ENCODE assay signal across 24 cellular contexts in genomic region chr21:42815217-42815616, GRCh38.
DNase-seq lines count a peak whose midpoint lies in the region; ATAC-seq, FAIRE-seq and TF ChIP-seq lines count a peak whose summit lies in the region.
"Had no signal": no experiment of that assay in that cellular context is flagged by ENCODE, and none has a peak within 500 bp of the region (broad histone marks: within the 10 kb centered on the region; RNA-seq: fewer than 3 reads in every experiment).

No MANE protein-coding gene starts in this region.

- TF ChIP-seq CTCF in GM23338 (conservative IDR thresholded peaks at IDR 0.05; ENCODE audit: low read depth in 2 of 2): no peak
- no peak for TF ChIP-seq CTCF in psoas muscle (IDR thresholded peaks at IDR 0.05)

- H4K20me1 ChIP-seq in GM23338 (replicated peaks; ENCODE audit: insufficient read depth): no peaks in the 10 kb centered on the region

- peaks cover 16% of the 10 kb centered on the region for H3K4me1 Mint-ChIP-seq in GM23338

- H3K27me3 ChIP-seq in GM23338 (ENCODE audit: insufficient read depth): no peaks in the 10 kb centered on the region
- peaks cover 0 to 6% (median 3%) of the 10 kb centered on the region in 3 donors for H3K27me3 ChIP-seq in psoas muscle (ENCODE audit: insufficient read depth in 3 of 3, low read length in 2 of 3)

- peaks cover 4% of the 10 kb centered on the region for H3K27me3 Mint-ChIP-seq in GM23338 (ENCODE audit: insufficient read depth, low read depth, poor library complexity)

- H3K36me3 ChIP-seq in GM23338 (ENCODE audit: insufficient read depth) (peaks cover 24% of the 10 kb centered on the region), psoas muscle (ENCODE audit: insufficient read depth in 1 of 2, low read depth in 1 of 2) (no peaks in the 10 kb centered on the region)

- DNase-seq in DMS53 (lab: John Stamatoyannopoulos, UW): peak; percentile 49
- DNase-seq in DMS53 treated with DMSO at 0.1 percent for 48 hours (lab: John Stamatoyannopoulos, UW; ENCODE audit: unreplicated experiment): no peak
- peak; percentile 44 for DNase-seq in GM23338 (ENCODE audit: low spot score)
- peak; percentile 49 for DNase-seq in OCI-M1 (lab: John Stamatoyannopoulos, UW)
- no peak for DNase-seq in frontal cortex (ENCODE audit: low spot score in 2 of 2)
- no peak for DNase-seq in psoas muscle
- DNase-seq in sciatic nerve (ENCODE audit: low spot score): no peak
- DNase-seq: 8988T; Calu3; CD4-positive, alpha-beta memory T cell; DND-41; GDM1; GM23248; HCEC 1CT; NCI-H1105 treated with DMSO at 0.1 percent for 48 hours; NCI-H1694; NCI-H2107; NCI-H526 treated with DMSO at 0.1 percent for 48 hours; NK-92 treated with Interleukin-12 subunit alpha and Interleukin-12 subunit beta, amount 100 ng/mL, for 24 hours; RPMI8226; SHP77 treated with DMSO at 0.1 percent for 48 hours; SK-N-SH; T-cell had no signal

- peak; percentile 66 for FAIRE-seq in frontal cortex (lab: Jason Lieb, UNC)

- H3K4me1 ChIP-seq in GM23338 (ENCODE audit: insufficient read depth): peaks cover 4% of the 10 kb centered on the region; the same call in 1 of the 2 replicates
- H3K4me1 ChIP-seq in psoas muscle: no peaks in the 10 kb centered on the region

- no peaks in the 10 kb centered on the region for H3K9me3 ChIP-seq in psoas muscle

- H3K4me3 ChIP-seq in GM23338 (no peak overlapping the region), psoas muscle (no peak overlapping the region)
- H3K4me3 ChIP-seq: GM23248 had no signal

- H3F3A ChIP-seq in GM23338 (replicated peaks; ENCODE audit: low read depth): no peaks in the 10 kb centered on the region

- H3K9me2 ChIP-seq in GM23338 (ENCODE audit: insufficient read depth): no peaks in the 10 kb centered on the region
- H3K9me2 ChIP-seq: SK-N-SH had no signal

- no peak overlapping the region for H3K4me2 ChIP-seq in GM23338
- H3K4me2 ChIP-seq: SK-N-SH had no signal

- no peaks in the 10 kb centered on the region for H3K79me2 ChIP-seq in GM23338 (replicated peaks; ENCODE audit: insufficient read depth)

- peaks cover 48% of the 10 kb centered on the region for H3K9me3 Mint-ChIP-seq in GM23338
- H3K9me3 Mint-ChIP-seq: T-cell had no signal

- 82 to 89% (median 86%) methylated on average over 1 of the region's 1 CpG for whole genome bisulfite sequencing in psoas muscle, 3 donors

- H2AFZ ChIP-seq in GM23338: no peak overlapping the region
- H2AFZ ChIP-seq: GM23248 had no signal

- ATAC-seq in GM23338 (no peak), psoas muscle (no peak), sciatic nerve (no peak), HG02938 (IDR thresholded peaks at IDR 0.05; ENCODE audit: unreplicated experiment) (no peak)
- ATAC-seq: T-cell had no signal

- intact Hi-C loops in psoas muscle (cut with DNase I): loop anchor here (5.0 to 10.0 kb wide), 4 partner anchors 52 to 223 kb away; partner anchors contain the start of gene PDE9A (in 1 of the 2)
- intact Hi-C loops in sciatic nerve (cut with DNase I): loop anchor here (5.0 kb wide), 1 partner anchor 223 kb away; no protein-coding TSS in a partner anchor

- peaks cover 30% of the 10 kb centered on the region for H3K36me3 Mint-ChIP-seq in GM23338 (ENCODE audit: low read depth)
- H3K36me3 Mint-ChIP-seq: CD4-positive, alpha-beta memory T cell; T-cell had no signal

- H3K27ac ChIP-seq in GM23338 (ENCODE audit: low read depth) (no peak overlapping the region), psoas muscle (no peak overlapping the region)
- H3K27ac ChIP-seq: GM23248 had no signal

- no peak overlapping the region for H3K27ac Mint-ChIP-seq in GM23338
- H3K27ac Mint-ChIP-seq: T-cell had no signal

- no peak overlapping the region for H3K4me3 Mint-ChIP-seq in GM23338
- H3K4me3 Mint-ChIP-seq: CD4-positive, alpha-beta memory T cell; T-cell had no signal

TF ChIP-seq in GM23338, 12 proteins besides CTCF, POLR2A, EP300 and RAD21 (continues in another document):
- TF ChIP-seq POLR2AphosphoS5 (IDR thresholded peaks at IDR 0.05; ENCODE audit: low read depth) (no peak), ZNF331 (CRISPR knock-in tag; IDR thresholded peaks at IDR 0.05; ENCODE audit: low read depth) (no peak), CREB1 (CRISPR knock-in tag; IDR thresholded peaks at IDR 0.05; ENCODE audit: low read depth) (no peak), EZH2phosphoT487 (IDR thresholded peaks at IDR 0.05; ENCODE audit: unreplicated experiment) (no peak), NANOG (IDR thresholded peaks at IDR 0.05; ENCODE audit: borderline replicate concordance) (no peak), STAT1 (IDR thresholded peaks at IDR 0.05; ENCODE audit: unreplicated experiment) (no peak), ZNF114 (CRISPR knock-in tag; IDR thresholded peaks at IDR 0.05) (no peak), JUNB (IDR thresholded peaks at IDR 0.05; ENCODE audit: unreplicated experiment) (no peak), REST (IDR thresholded peaks at IDR 0.05; ENCODE audit: unreplicated experiment) (no peak)

Comparison
In these comparisons a context has a peak if more than half of its experiments do, and no peak if none do; other contexts are left out.
1. DNase-seq: peak in DMS53 (single experiment), GM23338 (single experiment) and OCI-M1 (single experiment); none in DMS53 treated with DMSO at 0.1 percent for 48 hours (single experiment), frontal cortex (0 of 2), psoas muscle (0 of 2) and sciatic nerve (single experiment).